In genomic region chr17:65742433-65743312, GRCh38 we compare ENCODE assay signal across 10 cellular contexts.
DNase-seq lines count a peak whose midpoint lies in the region; ATAC-seq and TF ChIP-seq lines count a peak whose summit lies in the region.
"Had no signal": no experiment of that assay in that cellular context is flagged by ENCODE, and none has a peak within 500 bp of the region (broad histone marks: within the 10 kb centered on the region; RNA-seq: fewer than 3 reads in every experiment).

No MANE protein-coding gene starts in this region.

- TF ChIP-seq POLR2A in IMR-90 (IDR thresholded peaks at IDR 0.05; ENCODE audit: low read depth, low read length), result no peak

- peak; percentile 82 for DNase-seq in AG20443 (ENCODE audit: low spot score)
- DNase-seq in IMR-90, result peak; percentile 87
- DNase-seq in brain microvascular endothelial cell, result peak; percentile 81
- peak; percentile 76 to 84 for DNase-seq in lung microvascular endothelial cell (ENCODE audit: low read depth in 2 of 2)
- DNase-seq in cerebellar nuclear complex (lab: John Stamatoyannopoulos, UW), result no peak
- DNase-seq in tibial artery, result no peak
- DNase-seq in NCI-H187 (lab: John Stamatoyannopoulos, UW), result no peak
- DNase-seq: midbrain, MV-4-11 had no signal

- no peak overlapping the region for H3K56ac ChIP-seq in IMR-90 (ENCODE audit: extremely low read depth, insufficient read depth, low read length)

- H3K4me1 ChIP-seq in IMR-90 (ENCODE audit: control insufficient read depth, insufficient read depth, low read length), result peaks cover 2% of the 10 kb centered on the region; the same call in 1 of the 2 replicates
- H3K4me1 ChIP-seq in tibial artery, result peaks cover 0 to 18% (median 8%) of the 10 kb centered on the region in 4 donors

- dilution Hi-C loops in IMR-90 (cut with HindIII; ENCODE audit: low sequenced_read_pairs, unreplicated experiment), result no loop called here

- no peaks in the 10 kb centered on the region for H3K9me1 ChIP-seq in IMR-90 (ENCODE audit: insufficient read depth, low read length)

- H3K14ac ChIP-seq in IMR-90 (replicated peaks; ENCODE audit: low read depth, low read length), result peak overlapping the region; percentile 72

- no peak overlapping the region for H2BK5ac ChIP-seq in IMR-90 (ENCODE audit: low read depth, low read length, poor library complexity, severe bottlenecking)

- TF ChIP-seq RAD21 in IMR-90 (IDR thresholded peaks at IDR 0.05; ENCODE audit: low read length), result no peak

- no peak overlapping the region; a peak in 1 of 4 replicates for H4K8ac ChIP-seq in IMR-90 (ENCODE audit: low read depth in 2 of 2, low read length in 2 of 2)

- H3K36me3 ChIP-seq in IMR-90 (ENCODE audit: control insufficient read depth, insufficient read depth, low read length), result no peaks in the 10 kb centered on the region
- no peaks in the 10 kb centered on the region for H3K36me3 ChIP-seq in brain microvascular endothelial cell (replicated peaks)
- no peaks in the 10 kb centered on the region for H3K36me3 ChIP-seq in tibial artery

- H3K9ac ChIP-seq in IMR-90 (ENCODE audit: low read depth, low read length), result no peak overlapping the region

- no peak overlapping the region for H4K5ac ChIP-seq in IMR-90 (ENCODE audit: low read depth, low read length)

- peak overlapping the region; percentile 39; the same call in 1 of the 2 replicates for H2BK120ac ChIP-seq in IMR-90 (ENCODE audit: low read depth, low read length)

- peak overlapping the region; percentile 75; the same call in 1 of the 2 replicates for H2BK20ac ChIP-seq in IMR-90 (ENCODE audit: low read depth, low read length)

- WGBS in IMR-90 (ENCODE audit: extremely low coverage in 2 of 2, insufficient read length in 1 of 2), 2 experiments, result no CpG with 5 or more reads among the region's 6 CpGs

- BruUV-seq in IMR-90 (replicated peaks; lab: Mats Ljungman, UMichigan), result no TSS peak

- no peak overlapping the region for H2AK5ac ChIP-seq in IMR-90 (ENCODE audit: low read depth, low read length)

- H3K27ac ChIP-seq in IMR-90 (ENCODE audit: insufficient read depth, low read length), result no peak overlapping the region
- peak overlapping the region; percentile 87 for H3K27ac ChIP-seq in brain microvascular endothelial cell
- H3K27ac ChIP-seq in tibial artery, result no peak overlapping the region

- H2AFZ ChIP-seq in IMR-90 (replicated peaks; ENCODE audit: low read length, poor library complexity), result peak overlapping the region; percentile 1

- H4K91ac ChIP-seq in IMR-90 (ENCODE audit: insufficient read depth, low read depth, low read length), result no peak overlapping the region

- H4K20me1 ChIP-seq in IMR-90 (ENCODE audit: insufficient read depth, low read length), result no peaks in the 10 kb centered on the region

- H3K18ac ChIP-seq in IMR-90 (ENCODE audit: low read depth, low read length), result peak overlapping the region; percentile 34; the same call in 1 of the 2 replicates

- no peak for TF ChIP-seq CTCF in IMR-90 (conservative IDR thresholded peaks at IDR 0.05; ENCODE audit: low read depth, low read length)
- TF ChIP-seq CTCF in brain microvascular endothelial cell (IDR thresholded peaks at IDR 0.05; ENCODE audit: low read depth, low read length, missing control alignments), result no peak
- no peak for TF ChIP-seq CTCF in tibial artery (IDR thresholded peaks at IDR 0.05)

- no peaks in the 10 kb centered on the region for H3K79me1 ChIP-seq in IMR-90 (ENCODE audit: low read depth in 1 of 2, low read length in 2 of 2)

- peak overlapping the region; percentile 62 for H3K4me2 ChIP-seq in IMR-90 (ENCODE audit: low read depth, low read length)

- no peaks in the 10 kb centered on the region for H3K27me3 ChIP-seq in IMR-90 (ENCODE audit: control insufficient read depth, insufficient read depth, low read length)
- H3K27me3 ChIP-seq in brain microvascular endothelial cell (replicated peaks), result no peaks in the 10 kb centered on the region
- H3K27me3 ChIP-seq in tibial artery, result no peaks in the 10 kb centered on the region

- peak overlapping the region; percentile 37; the same call in 1 of the 2 replicates for H3K4ac ChIP-seq in IMR-90 (ENCODE audit: low read depth, low read length)

- peak; percentile 95 for ATAC-seq in IMR-90 (ENCODE audit: low read depth)
- ATAC-seq in GM21528 (IDR thresholded peaks at IDR 0.05; ENCODE audit: low FRiP score, unreplicated experiment), result no peak

- intact Hi-C loops in IMR-90 (cut with micrococcal nuclease) (no loop called here), tibial artery (cut with DNase I; ENCODE audit: low total_unique reads) (no loop called here)

- CTCF ChIA-PET in IMR-90 (lab: Yijun Ruan, JAX), result no interaction called here

- no peak overlapping the region for H3K4me3 ChIP-seq in IMR-90 (ENCODE audit: insufficient read depth, low read depth, low read length)
- H3K4me3 ChIP-seq in brain microvascular endothelial cell (ENCODE audit: low read depth, low read length), result no peak overlapping the region
- no peak overlapping the region for H3K4me3 ChIP-seq in tibial artery

- H2AK9ac ChIP-seq in IMR-90 (replicated peaks; ENCODE audit: low read depth, low read length, poor library complexity), result no peak overlapping the region

- peaks cover 5% of the 10 kb centered on the region for H3K9me3 ChIP-seq in IMR-90 (ENCODE audit: control insufficient read depth, insufficient read depth, low read length)
- peaks cover 0 to 9% (median 4%) of the 10 kb centered on the region in 3 donors for H3K9me3 ChIP-seq in tibial artery

- in situ Hi-C loops in IMR-90 (cut with MboI; ENCODE audit: low sequenced_read_pairs) (no loop called here), brain microvascular endothelial cell (cut with HindIII; ENCODE audit: low pct_ligation_motif_present, low sequenced_read_pairs) (no loop called here)

- POLR2A ChIA-PET in IMR-90 (lab: Charles Lee; ENCODE audit: unreplicated experiment), result no interaction called here

- H2BK15ac ChIP-seq in IMR-90 (ENCODE audit: low read depth, low read length), result 0 out of 3 replicates have a peak overlapping the region, but pooled peaks have one; percentile 2

- H3K23ac ChIP-seq in IMR-90 (ENCODE audit: low read depth, low read length), result 0 out of 2 replicates have a peak overlapping the region, but pooled peaks have one; percentile 46

TF ChIP-seq in IMR-90, 13 proteins besides CTCF, POLR2A, EP300 and RAD21:
- TF ChIP-seq SMC3 (IDR thresholded peaks at IDR 0.05; ENCODE audit: low read depth, low read length), result no peak
- no peak for TF ChIP-seq MXI1 (IDR thresholded peaks at IDR 0.05; ENCODE audit: borderline replicate concordance, low read depth, low read length)
- TF ChIP-seq RCOR1 (IDR thresholded peaks at IDR 0.05; ENCODE audit: insufficient replicate concordance, low read length), result no peak
- TF ChIP-seq CHD1 (IDR thresholded peaks at IDR 0.05; ENCODE audit: low read depth, low read length), result no peak
- no peak for TF ChIP-seq USF2 (IDR thresholded peaks at IDR 0.05; ENCODE audit: low read depth, low read length)
- TF ChIP-seq CEBPB (IDR thresholded peaks at IDR 0.05; ENCODE audit: low read depth, low read length), result no peak
- no peak for TF ChIP-seq RFX5 (IDR thresholded peaks at IDR 0.05; ENCODE audit: low read depth, low read length)
- peak; percentile 33; the same call in 1 of the 2 replicates for TF ChIP-seq FOS (IDR thresholded peaks at IDR 0.05; ENCODE audit: low read depth, low read length)
TF ChIP-seq in IMR-90: peak in this region for 1.

Comparison
In these comparisons a context has a peak if more than half of its experiments do, and no peak if none do; other contexts are left out.
1. DNase-seq: peak in AG20443 (single experiment), IMR-90 (single experiment), brain microvascular endothelial cell (single experiment) and lung microvascular endothelial cell (2 of 2); none in cerebellar nuclear complex (0 of 2), tibial artery (0 of 2) and NCI-H187 (0 of 2).